ENCODE assay signal across 13 cellular contexts in the genomic region with DNA sequence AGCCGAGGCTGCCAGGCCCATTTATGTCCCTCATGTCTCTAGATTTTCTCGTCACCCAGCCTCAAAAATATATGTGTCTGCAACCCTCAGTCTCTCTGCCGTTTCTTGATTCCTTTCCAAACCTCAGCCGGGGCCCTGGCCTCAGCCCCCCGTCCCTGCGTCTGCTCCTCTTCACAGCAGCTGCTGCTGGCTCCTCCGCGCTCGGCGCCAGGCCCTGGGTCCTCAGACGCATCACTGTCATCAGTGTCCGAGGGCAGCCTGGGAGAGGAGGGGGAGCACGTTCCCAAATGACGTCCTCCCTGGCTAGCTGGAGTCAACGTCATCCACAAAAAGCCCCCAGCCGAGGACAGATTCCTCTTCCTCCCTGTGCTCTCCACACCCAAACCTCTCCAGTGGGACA. TPM values are rescaled to one million over a fixed set of nuclear protein-coding genes. Genes with fewer than 3 reads are reported as not detected.
DNase-seq lines count a peak whose midpoint lies in the region; ATAC-seq and TF ChIP-seq lines count a peak whose summit lies in the region.
"Had no signal": no experiment of that assay in that cellular context is flagged by ENCODE, and none has a peak within 500 bp of the region (broad histone marks: within the 10 kb centered on the region; RNA-seq: fewer than 3 reads in every experiment).

No MANE protein-coding gene starts in this region.

- H3K27me3 ChIP-seq in DND-41 (ENCODE audit: insufficient read depth, low read length, poor library complexity), result no peaks in the 10 kb centered on the region
- H3K27me3 ChIP-seq: BLaER1 had no signal

- H4K20me1 ChIP-seq in DND-41 (ENCODE audit: insufficient read depth, low read length), result peaks cover 27% of the 10 kb centered on the region

- H2AFZ ChIP-seq in DND-41 (ENCODE audit: low read depth, low read length), result no peak overlapping the region

- no peaks in the 10 kb centered on the region for H3K36me3 Mint-ChIP-seq in activated CD4-positive, alpha-beta T cell treated with anti-CD3 and anti-CD28 coated beads, Interleukin-2, amount 10 ng/mL, durations not matched to agents 7 days and 5 days (ENCODE audit: low read depth)
- no peaks in the 10 kb centered on the region for H3K36me3 Mint-ChIP-seq in activated CD4-positive, alpha-beta T cell treated with anti-CD3 and anti-CD28 coated beads for 36 hours (ENCODE audit: low read depth)
- H3K36me3 Mint-ChIP-seq in T-cell, result no peaks in the 10 kb centered on the region
- no peaks in the 10 kb centered on the region for H3K36me3 Mint-ChIP-seq in progenitor cell of endocrine pancreas (ENCODE audit: insufficient read depth)

- H3K9me3 ChIP-seq in DND-41 (ENCODE audit: insufficient read depth, low read length, severe bottlenecking), result no peaks in the 10 kb centered on the region
- H3K9me3 ChIP-seq: BLaER1 had no signal

- H3K27ac ChIP-seq in DND-41 (ENCODE audit: low read length), result no peak overlapping the region
- H3K27ac ChIP-seq: 22Rv1, BLaER1 had no signal

- CTCF ChIA-PET in activated CD4-positive, alpha-beta T cell treated with anti-CD3 and anti-CD28 coated beads, Interleukin-2, amount 10 ng/mL, durations not matched to agents 7 days and 5 days (lab: Charles Lee), result no interaction called here
- CTCF ChIA-PET in activated CD4-positive, alpha-beta T cell treated with anti-CD3 and anti-CD28 coated beads for 36 hours (lab: Charles Lee), result no interaction called here
- CTCF ChIA-PET in T-cell (lab: Charles Lee), result no interaction called here

- peaks cover 48% of the 10 kb centered on the region for H3K79me2 ChIP-seq in DND-41 (ENCODE audit: insufficient read depth, low read length)

- no peaks in the 10 kb centered on the region for H3K9me3 Mint-ChIP-seq in activated CD4-positive, alpha-beta T cell treated with anti-CD3 and anti-CD28 coated beads, Interleukin-2, amount 10 ng/mL, durations not matched to agents 7 days and 5 days
- no peaks in the 10 kb centered on the region for H3K9me3 Mint-ChIP-seq in activated CD4-positive, alpha-beta T cell treated with anti-CD3 and anti-CD28 coated beads for 36 hours (ENCODE audit: low read depth)
- H3K9me3 Mint-ChIP-seq in T-cell, result no peaks in the 10 kb centered on the region
- no peaks in the 10 kb centered on the region for H3K9me3 Mint-ChIP-seq in progenitor cell of endocrine pancreas (ENCODE audit: low read depth)
- H3K9me3 Mint-ChIP-seq: H9 had no signal

- POLR2A ChIA-PET in activated CD4-positive, alpha-beta T cell treated with anti-CD3 and anti-CD28 coated beads, Interleukin-2, amount 10 ng/mL, durations not matched to agents 7 days and 5 days (lab: Charles Lee), result no interaction called here
- POLR2A ChIA-PET in activated CD4-positive, alpha-beta T cell treated with anti-CD3 and anti-CD28 coated beads for 36 hours (lab: Charles Lee), result no interaction called here
- POLR2A ChIA-PET in T-cell (lab: Charles Lee), result no interaction called here

- peak overlapping the region; percentile 13 for H3K27ac Mint-ChIP-seq in activated CD4-positive, alpha-beta T cell treated with anti-CD3 and anti-CD28 coated beads, Interleukin-2, amount 10 ng/mL, durations not matched to agents 7 days and 5 days
- H3K27ac Mint-ChIP-seq in activated CD4-positive, alpha-beta T cell treated with anti-CD3 and anti-CD28 coated beads for 36 hours, result no peak overlapping the region
- H3K27ac Mint-ChIP-seq in T-cell (no peak overlapping the region), progenitor cell of endocrine pancreas (no peak overlapping the region)

- no peak for TF ChIP-seq CTCF in DND-41 (IDR thresholded peaks at IDR 0.05; ENCODE audit: borderline replicate concordance, extremely low read depth, low read length, poor library complexity, severe bottlenecking)
- no peak for TF ChIP-seq CTCF in progenitor cell of endocrine pancreas (IDR thresholded peaks at IDR 0.05; ENCODE audit: unreplicated experiment)

- DNase-seq in activated CD4-positive, alpha-beta T cell treated with anti-CD3 and anti-CD28 coated beads, Interleukin-2, amount 10 ng/mL, durations not matched to agents 7 days and 5 days, result no peak
- DNase-seq in activated CD4-positive, alpha-beta T cell treated with anti-CD3 and anti-CD28 coated beads for 36 hours, result no peak
- DNase-seq in DND-41 (no peak), T-cell (no peak), progenitor cell of endocrine pancreas (ENCODE audit: low spot score, unreplicated experiment) (no peak), DMS 273 (lab: John Stamatoyannopoulos, UW; ENCODE audit: unreplicated experiment) (no peak), mucosa of gallbladder (ENCODE audit: low spot score) (no peak)
- DNase-seq: DMS 273 treated with DMSO at 0.1 percent for 48 hours, GOT3, H9 had no signal

- H3K27me3 Mint-ChIP-seq in activated CD4-positive, alpha-beta T cell treated with anti-CD3 and anti-CD28 coated beads, Interleukin-2, amount 10 ng/mL, durations not matched to agents 7 days and 5 days, result no peaks in the 10 kb centered on the region
- no peaks in the 10 kb centered on the region for H3K27me3 Mint-ChIP-seq in activated CD4-positive, alpha-beta T cell treated with anti-CD3 and anti-CD28 coated beads for 36 hours
- H3K27me3 Mint-ChIP-seq in T-cell (peaks cover 0 to 1% of the 10 kb centered on the region in 2 donors), progenitor cell of endocrine pancreas (no peaks in the 10 kb centered on the region)

- peaks cover 49% of the 10 kb centered on the region for H3K4me1 ChIP-seq in DND-41 (ENCODE audit: insufficient read depth, low read length)

- H3K4me3 ChIP-seq in DND-41 (ENCODE audit: low read depth in 1 of 2, low read length in 2 of 2), result no peak overlapping the region
- H3K4me3 ChIP-seq: BLaER1, GM12878 had no signal

- peaks cover 30% of the 10 kb centered on the region for H3K4me1 Mint-ChIP-seq in activated CD4-positive, alpha-beta T cell treated with anti-CD3 and anti-CD28 coated beads, Interleukin-2, amount 10 ng/mL, durations not matched to agents 7 days and 5 days
- peaks cover 29% of the 10 kb centered on the region for H3K4me1 Mint-ChIP-seq in activated CD4-positive, alpha-beta T cell treated with anti-CD3 and anti-CD28 coated beads for 36 hours
- H3K4me1 Mint-ChIP-seq in T-cell, result peaks cover 19 to 34% (median 28%) of the 10 kb centered on the region in 3 donors
- H3K4me1 Mint-ChIP-seq in progenitor cell of endocrine pancreas (ENCODE audit: low read depth), result peaks cover 9% of the 10 kb centered on the region

- H3K4me3 Mint-ChIP-seq in activated CD4-positive, alpha-beta T cell treated with anti-CD3 and anti-CD28 coated beads, Interleukin-2, amount 10 ng/mL, durations not matched to agents 7 days and 5 days, result no peak overlapping the region
- no peak overlapping the region for H3K4me3 Mint-ChIP-seq in activated CD4-positive, alpha-beta T cell treated with anti-CD3 and anti-CD28 coated beads for 36 hours
- peak overlapping the region; percentile 13 to 80 (median 17) for H3K4me3 Mint-ChIP-seq in T-cell
- peak overlapping the region; percentile 26 for H3K4me3 Mint-ChIP-seq in progenitor cell of endocrine pancreas (ENCODE audit: low read depth)

- intact Hi-C loops in activated CD4-positive, alpha-beta T cell treated with anti-CD3 and anti-CD28 coated beads for 36 hours (cut with DNase I, micrococcal nuclease), result loop anchor here in 1 of 2 experiments (10.0 kb wide), 1 partner anchor 595 kb away; a partner anchor contains a TSS

- H3K9ac ChIP-seq in DND-41 (ENCODE audit: low read depth, low read length), result no peak overlapping the region
- H3K9ac ChIP-seq: BLaER1 had no signal

- H3K36me3 ChIP-seq in DND-41 (ENCODE audit: insufficient read depth, low read length), result peaks cover 35% of the 10 kb centered on the region

- no peak for ATAC-seq in activated CD4-positive, alpha-beta T cell treated with anti-CD3 and anti-CD28 coated beads for 36 hours
- ATAC-seq in DND-41 (ENCODE audit: insufficient read depth, low read depth) (no peak), T-cell (replicated peaks in 1 of 4) (no peak)
- ATAC-seq: GM12878 had no signal

- H3K4me2 ChIP-seq in DND-41 (ENCODE audit: insufficient read depth, low read length), result 0 out of 2 replicates have a peak overlapping the region, but pooled peaks have one; percentile 4
- H3K4me2 ChIP-seq: BLaER1 had no signal

RNA-seq across cellular contexts. Expression of a gene that starts 2.3 kb away (rescaled TPM):
- total RNA-seq in activated CD4-positive, alpha-beta T cell treated with anti-CD3 and anti-CD28 coated beads, Interleukin-2, amount 10 ng/mL, durations not matched to agents 7 days and 5 days, result 10 to 100 TPM; 33.8 to 43.7 TPM
- 10 to 100 TPM; 37.6 to 58.7 TPM for total RNA-seq in activated CD4-positive, alpha-beta T cell treated with anti-CD3 and anti-CD28 coated beads for 36 hours
- total RNA-seq in T-cell, result 10 to 100 TPM; 25.4 to 53.1 (median 48.1) TPM
- 52.6 and 56.8 TPM in 2 replicates for total RNA-seq in progenitor cell of endocrine pancreas
- 51.2 TPM for total RNA-seq in mucosa of gallbladder

RNA-seq across cellular contexts. Expression of a gene that starts 2.4 kb away (rescaled TPM):
- total RNA-seq in activated CD4-positive, alpha-beta T cell treated with anti-CD3 and anti-CD28 coated beads, Interleukin-2, amount 10 ng/mL, durations not matched to agents 7 days and 5 days, result 10 to 100 TPM; 34.3 to 36.9 TPM
- total RNA-seq in activated CD4-positive, alpha-beta T cell treated with anti-CD3 and anti-CD28 coated beads for 36 hours, result 10 to 100 TPM; 16.3 to 17.4 TPM
- total RNA-seq in T-cell (10 to 100 TPM; 42.6 to 66.5 (median 63.1) TPM), progenitor cell of endocrine pancreas (49.7 and 51.7 TPM in 2 replicates), mucosa of gallbladder (86.6 TPM)

RNA-seq across cellular contexts. Expression of a gene that starts 15.9 kb away (rescaled TPM):
- 1 to 10 TPM in 1 of 2 experiments, under 1 TPM in 1; 0.83 to 1.6 TPM for total RNA-seq in activated CD4-positive, alpha-beta T cell treated with anti-CD3 and anti-CD28 coated beads, Interleukin-2, amount 10 ng/mL, durations not matched to agents 7 days and 5 days
- 1 to 10 TPM in 1 of 2 experiments, under 1 TPM in 1; 0.57 to 1.0 TPM for total RNA-seq in activated CD4-positive, alpha-beta T cell treated with anti-CD3 and anti-CD28 coated beads for 36 hours
- 10 to 100 TPM in 4 of 5 donors, 1 to 10 TPM in 1; 9.1 to 12.8 (median 12.7) TPM for total RNA-seq in T-cell
- 17.5 and 18.2 TPM in 2 replicates for total RNA-seq in progenitor cell of endocrine pancreas
- total RNA-seq in mucosa of gallbladder, result 2.6 TPM

RNA-seq across cellular contexts. Expression of a gene that starts 39.9 kb away (rescaled TPM):
- total RNA-seq in activated CD4-positive, alpha-beta T cell treated with anti-CD3 and anti-CD28 coated beads, Interleukin-2, amount 10 ng/mL, durations not matched to agents 7 days and 5 days, result 100 to 1,000 TPM; 204 to 222 TPM
- 100 to 1,000 TPM; 251 to 358 TPM for total RNA-seq in activated CD4-positive, alpha-beta T cell treated with anti-CD3 and anti-CD28 coated beads for 36 hours
- 100 to 1,000 TPM; 173 to 247 (median 190) TPM for total RNA-seq in T-cell
- total RNA-seq in progenitor cell of endocrine pancreas, result 211 and 212 TPM in 2 replicates
- total RNA-seq in mucosa of gallbladder, result 100 TPM

Comparison
In these comparisons a context has a peak if more than half of its experiments do, and no peak if none do; other contexts are left out.
1. H3K4me3 Mint-ChIP-seq: peak in T-cell (3 of 3) and progenitor cell of endocrine pancreas (single experiment); none in activated CD4-positive, alpha-beta T cell treated with anti-CD3 and anti-CD28 coated beads, Interleukin-2, amount 10 ng/mL, durations not matched to agents 7 days and 5 days (single experiment) and activated CD4-positive, alpha-beta T cell treated with anti-CD3 and anti-CD28 coated beads for 36 hours (single experiment).